In genomic region chr1:84598846-84599741, GRCh38 we compare ENCODE assay signal across 8 cellular contexts. TPM values are rescaled to one million over a fixed set of nuclear protein-coding genes. Genes with fewer than 3 reads are reported as not detected.
DNase-seq lines count a peak whose midpoint lies in the region; ATAC-seq and TF ChIP-seq lines count a peak whose summit lies in the region.

No MANE protein-coding gene starts in this region.

- H3K79me2 ChIP-seq in osteoblast (ENCODE audit: insufficient read depth, low read length) = no peaks in the 10 kb centered on the region

- ATAC-seq in GM19043 (IDR thresholded peaks at IDR 0.05; ENCODE audit: low read depth, unreplicated experiment) = peak; percentile 82
- peak; percentile 73 for ATAC-seq in HG03135 (IDR thresholded peaks at IDR 0.05; ENCODE audit: unreplicated experiment)

- H3K9me3 ChIP-seq in osteoblast (ENCODE audit: low read depth, low read length) = no peaks in the 10 kb centered on the region

- no peaks in the 10 kb centered on the region for H3K36me3 ChIP-seq in osteoblast (ENCODE audit: insufficient read depth, low read length)

- H3K4me3 ChIP-seq in AG04449 (ENCODE audit: low read depth, low read length) (peak overlapping the region; percentile 28), osteoblast (ENCODE audit: insufficient read depth, low read length) (peak overlapping the region; percentile 40)

- CTCF ChIA-PET in AG04449 (lab: Yijun Ruan, JAX) = interaction anchor here (0.9 to 11.1 kb wide), 4 partner anchors 15 to 160 kb away, joined by 3 to 188 read pairs (median 6); no protein-coding TSS in a partner anchor

- no peaks in the 10 kb centered on the region for H3K27me3 ChIP-seq in osteoblast (ENCODE audit: insufficient read depth, low read length)

- H3K4me2 ChIP-seq in osteoblast (ENCODE audit: insufficient read depth, low read length) = peak overlapping the region; percentile 74

- peaks cover under 1% of the 10 kb centered on the region for H3K36me3 Mint-ChIP-seq in activated naive CD8-positive, alpha-beta T cell

- POLR2A ChIA-PET in AG04449 (lab: Yijun Ruan, JAX) = interaction anchor here (0.9 to 3.0 kb wide), 4 partner anchors 26 to 120 kb away, joined by 3 to 14 read pairs (median 8); partner anchors contain the start of genes CTBS, GNG5, RPF1 and SPATA1

- peaks cover 23% of the 10 kb centered on the region for H3K4me1 Mint-ChIP-seq in activated naive CD8-positive, alpha-beta T cell (ENCODE audit: low read depth)

- H3K4me3 Mint-ChIP-seq in activated naive CD8-positive, alpha-beta T cell = peak overlapping the region; percentile 52

- TF ChIP-seq CTCF in AG04449 (IDR thresholded peaks at IDR 0.05; ENCODE audit: insufficient read depth, low read length, missing control alignments) = no peak
- no peak for TF ChIP-seq CTCF in osteoblast (IDR thresholded peaks at IDR 0.05; ENCODE audit: extremely low read depth, low read depth, low read length)

- H4K20me1 ChIP-seq in osteoblast (ENCODE audit: insufficient read depth, low read length) = no peaks in the 10 kb centered on the region

- no peak for DNase-seq in AG04449 (ENCODE audit: low read depth, low spot score)
- peak; percentile 55 for DNase-seq in osteoblast (ENCODE audit: insufficient read length, low spot score, missing footprints)
- DNase-seq in COLO668 (lab: John Stamatoyannopoulos, UW; ENCODE audit: unreplicated experiment) = no peak
- no peak for DNase-seq in activated gamma-delta T cell (lab: John Stamatoyannopoulos, UW)
- no peak for DNase-seq in NCI-H1105 (lab: John Stamatoyannopoulos, UW)

- no peaks in the 10 kb centered on the region for H3K27me3 Mint-ChIP-seq in activated naive CD8-positive, alpha-beta T cell

- H3K9me3 Mint-ChIP-seq in activated naive CD8-positive, alpha-beta T cell (ENCODE audit: low read depth) = no peaks in the 10 kb centered on the region

- peak overlapping the region; percentile 83 for H3K27ac ChIP-seq in osteoblast (ENCODE audit: low read depth, low read length)

- peaks cover 40% of the 10 kb centered on the region for H3K4me1 ChIP-seq in osteoblast (ENCODE audit: insufficient read depth, low read length)

- H3K27ac Mint-ChIP-seq in activated naive CD8-positive, alpha-beta T cell = peak overlapping the region; percentile 91

- H2AFZ ChIP-seq in osteoblast (ENCODE audit: low read length) = peak overlapping the region; percentile 53

RNA-seq across cellular contexts. Expression of gene CTBS, which starts 24.9 kb away (rescaled TPM):
- 13.0 and 18.3 TPM in 2 replicates for total RNA-seq in osteoblast
